ENCODE assay signal across 18 cellular contexts in genomic region chr10:11499425-11500071, GRCh38.
DNase-seq lines count a peak whose midpoint lies in the region; ATAC-seq and TF ChIP-seq lines count a peak whose summit lies in the region.
"Had no signal": no experiment of that assay in that cellular context is flagged by ENCODE, and none has a peak within 500 bp of the region (broad histone marks: within the 10 kb centered on the region; RNA-seq: fewer than 3 reads in every experiment).

No MANE protein-coding gene starts in this region.

- peak; percentile 11 for ATAC-seq in left ventricle myocardium superior
- ATAC-seq in HG02840 (IDR thresholded peaks at IDR 0.05; ENCODE audit: low FRiP score, unreplicated experiment): peak; percentile 56
- no peak for ATAC-seq in stimulated activated effector memory CD8-positive, alpha-beta T cell treated with anti-CD3 and anti-CD28 coated beads, Interleukin-12 subunit alpha, Interleukin-12 subunit beta, amount 100 ng/mL, for 72 hours
- ATAC-seq in HG02870 (IDR thresholded peaks at IDR 0.05; ENCODE audit: unreplicated experiment): no peak

- H3K27ac Mint-ChIP-seq in stimulated activated effector memory CD8-positive, alpha-beta T cell treated with anti-CD3 and anti-CD28 coated beads, Interleukin-12 subunit alpha, Interleukin-12 subunit beta, amount 100 ng/mL, for 72 hours: no peak overlapping the region
- H3K27ac Mint-ChIP-seq: activated T-cell treated with anti-CD3 and anti-CD28 coated beads, Interleukin-2, amount 50 U/mL, for 24 hours; CD4-positive, alpha-beta T cell had no signal

- no peak overlapping the region for H3K4me3 ChIP-seq in left ventricle myocardium inferior
- H3K4me3 ChIP-seq: sigmoid colon, tibial artery had no signal

- no peak for TF ChIP-seq CTCF in left ventricle myocardium inferior (IDR thresholded peaks at IDR 0.05; ENCODE audit: borderline replicate concordance)

- no peaks in the 10 kb centered on the region for H3K36me3 ChIP-seq in left ventricle myocardium inferior
- no peaks in the 10 kb centered on the region for H3K36me3 ChIP-seq in KOPT-K1 (ENCODE audit: insufficient read depth, low read length)
- H3K36me3 ChIP-seq: sigmoid colon had no signal

- H3K27me3 ChIP-seq in left ventricle myocardium inferior (ENCODE audit: low read depth): no peaks in the 10 kb centered on the region
- H3K27me3 ChIP-seq: sigmoid colon, tibial artery had no signal

- H3K4me3 Mint-ChIP-seq in stimulated activated effector memory CD8-positive, alpha-beta T cell treated with anti-CD3 and anti-CD28 coated beads, Interleukin-12 subunit alpha, Interleukin-12 subunit beta, amount 100 ng/mL, for 72 hours: no peak overlapping the region
- H3K4me3 Mint-ChIP-seq: activated T-cell treated with anti-CD3 and anti-CD28 coated beads, Interleukin-2, amount 50 U/mL, for 24 hours; CD4-positive, alpha-beta T cell had no signal

- H3K9me3 Mint-ChIP-seq in stimulated activated effector memory CD8-positive, alpha-beta T cell treated with anti-CD3 and anti-CD28 coated beads, Interleukin-12 subunit alpha, Interleukin-12 subunit beta, amount 100 ng/mL, for 72 hours: no peaks in the 10 kb centered on the region
- H3K9me3 Mint-ChIP-seq: activated T-cell treated with anti-CD3 and anti-CD28 coated beads, Interleukin-2, amount 50 U/mL, for 24 hours; CD4-positive, alpha-beta T cell had no signal

- no peaks in the 10 kb centered on the region for H3K36me3 Mint-ChIP-seq in stimulated activated effector memory CD8-positive, alpha-beta T cell treated with anti-CD3 and anti-CD28 coated beads, Interleukin-12 subunit alpha, Interleukin-12 subunit beta, amount 100 ng/mL, for 72 hours

- no peaks in the 10 kb centered on the region for H3K9me3 ChIP-seq in left ventricle myocardium inferior (replicated peaks)
- H3K9me3 ChIP-seq in KOPT-K1 (ENCODE audit: insufficient read depth, low read length, poor library complexity, severe bottlenecking): no peaks in the 10 kb centered on the region
- H3K9me3 ChIP-seq: sigmoid colon, tibial artery had no signal

- no peaks in the 10 kb centered on the region for H3K4me1 Mint-ChIP-seq in stimulated activated effector memory CD8-positive, alpha-beta T cell treated with anti-CD3 and anti-CD28 coated beads, Interleukin-12 subunit alpha, Interleukin-12 subunit beta, amount 100 ng/mL, for 72 hours

- intact Hi-C loops in left ventricle myocardium superior (cut with micrococcal nuclease): no loop called here
- intact Hi-C loops in left ventricle myocardium inferior (cut with micrococcal nuclease): no loop called here

- no peak for DNase-seq in left ventricle myocardium superior
- DNase-seq in left ventricle myocardium inferior: no peak
- no peak for DNase-seq in NCI-H524 (lab: John Stamatoyannopoulos, UW)
- no peak for DNase-seq in stimulated activated effector memory CD8-positive, alpha-beta T cell treated with anti-CD3 and anti-CD28 coated beads, Interleukin-12 subunit alpha, Interleukin-12 subunit beta, amount 100 ng/mL, for 72 hours (ENCODE audit: low spot score in 2 of 2)
- DNase-seq in T-helper 9 cell: no peak
- DNase-seq: activated CD4-positive, alpha-beta T cell treated with anti-CD3 and anti-CD28 coated beads, Interleukin-2, amount 50 U/mL, for 1 hour; activated T-cell treated with anti-CD3 and anti-CD28 coated beads, Interleukin-2, amount 50 U/mL, for 24 hours; CD4-positive, alpha-beta T cell; Kasumi-1; kidney; NCI-H1417; NCI-H2227 treated with DMSO at 0.1 percent for 48 hours; sigmoid colon; stimulated activated CD4-positive, alpha-beta T cell treated with anti-CD3 and anti-CD28 coated beads, Interleukin-2, amount 100 ng/mL, for 48 hours; tibial artery had no signal

- no peak overlapping the region for H3K27ac ChIP-seq in left ventricle myocardium inferior (replicated peaks)
- peak overlapping the region; percentile 7 for H3K27ac ChIP-seq in KOPT-K1 (ENCODE audit: low read depth, low read length, poor library complexity, severe bottlenecking)
- H3K27ac ChIP-seq: sigmoid colon, tibial artery had no signal

- H3K4me1 ChIP-seq in left ventricle myocardium inferior: peaks cover 14% of the 10 kb centered on the region
- H3K4me1 ChIP-seq: sigmoid colon, tibial artery had no signal

Comparison
In these comparisons a context has a peak if more than half of its experiments do, and no peak if none do; other contexts are left out.
1. ATAC-seq: peak in left ventricle myocardium superior (single experiment) and HG02840 (single experiment); none in stimulated activated effector memory CD8-positive, alpha-beta T cell treated with anti-CD3 and anti-CD28 coated beads, Interleukin-12 subunit alpha, Interleukin-12 subunit beta, amount 100 ng/mL, for 72 hours (single experiment) and HG02870 (single experiment).